20 cellular contexts compared by ENCODE assay signal in the genomic region with DNA sequence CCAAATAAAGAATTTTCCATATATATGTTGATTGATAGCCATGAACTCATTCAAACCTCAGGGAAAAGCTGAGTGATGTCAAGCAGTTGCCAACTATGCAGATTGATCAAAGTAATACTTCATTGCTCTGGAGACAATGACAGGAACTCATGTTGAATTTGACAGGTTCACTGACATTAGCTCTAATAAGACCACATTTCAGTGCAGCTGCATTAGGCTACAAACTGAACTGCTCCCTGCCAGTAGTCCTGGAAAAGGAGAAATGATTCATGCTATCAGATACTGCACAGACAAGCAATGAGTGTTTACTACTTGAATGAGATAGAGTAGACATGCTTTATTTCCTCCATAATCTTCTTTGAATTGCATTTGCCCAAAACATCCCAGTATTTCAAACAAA.
"Had no signal": no experiment of that assay in that cellular context is flagged by ENCODE, and none has a peak within 500 bp of the region (broad histone marks: within the 10 kb centered on the region; RNA-seq: fewer than 3 reads in every experiment).

No MANE protein-coding gene starts in this region.

- ATAC-seq: gastrocnemius medialis; heart right ventricle; left lobe of liver; natural killer cell; pancreas; right cardiac atrium; stimulated activated effector memory CD8-positive, alpha-beta T cell treated with anti-CD3 and anti-CD28 coated beads, Interleukin-12 subunit alpha, Interleukin-12 subunit beta, amount 100 ng/mL, for 72 hours had no signal

- H3K9me3 ChIP-seq: gastrocnemius medialis, heart right ventricle, neutrophil, pancreas, sigmoid colon, stomach, thyroid gland, vagina had no signal

- H3K4me3 ChIP-seq: gastrocnemius medialis, heart right ventricle, lung, pancreas, sigmoid colon, stomach, thyroid gland, vagina had no signal

- H3K27ac ChIP-seq: gastrocnemius medialis, heart right ventricle, neutrophil, pancreas, sigmoid colon, stomach, thyroid gland, vagina had no signal

- DNase-seq: effector CD8-positive, alpha-beta T cell; gastrocnemius medialis; glutamatergic neuron; heart right ventricle; hippocampal formation; natural killer cell; pancreas; right cardiac atrium; sigmoid colon; stimulated activated CD4-positive, alpha-beta T cell treated with anti-CD3 and anti-CD28 coated beads, Interleukin-2, amount 100 ng/mL, for 24 hours; stimulated activated CD4-positive, alpha-beta T cell treated with anti-CD3 and anti-CD28 coated beads, Interleukin-4, amount 100 ng/mL, for 24 hours; stimulated activated naive CD4-positive, alpha-beta T cell treated with Interleukin-2 at 50 U/mL for 16 hours; stomach; thyroid gland; trophoblast cell had no signal

- H3K4me1 ChIP-seq: gastrocnemius medialis, heart right ventricle, pancreas, sigmoid colon, stomach, vagina had no signal

- H3K27me3 ChIP-seq: gastrocnemius medialis, heart right ventricle, neutrophil, pancreas, sigmoid colon, stomach, thyroid gland, vagina had no signal

- H3K36me3 ChIP-seq: gastrocnemius medialis, heart right ventricle, neutrophil, pancreas, sigmoid colon, stomach, thyroid gland, vagina had no signal
